In the genomic region with DNA sequence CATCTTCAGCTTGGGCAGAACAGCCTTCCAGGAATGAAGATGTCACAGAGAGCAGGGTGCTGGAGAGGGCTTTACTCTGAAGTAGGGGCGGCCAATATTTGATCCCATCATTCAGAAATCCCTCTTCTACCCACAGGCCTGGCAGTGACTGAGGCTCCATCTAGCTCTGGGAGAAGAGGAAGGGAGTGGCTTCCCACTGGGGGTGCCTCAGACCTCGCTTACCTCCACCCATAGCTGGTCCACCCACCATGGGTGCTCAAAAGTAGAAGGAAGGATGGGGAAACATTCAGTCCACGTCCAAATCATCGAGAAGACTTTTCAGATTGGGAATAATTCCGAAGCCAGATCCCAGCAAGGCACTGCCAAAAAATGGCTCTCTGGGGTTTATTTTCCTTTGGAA, we compare ENCODE assay signal across 1 cellular context.
TF ChIP-seq lines count a peak whose summit lies in the region.

No MANE protein-coding gene starts in this region.

TF ChIP-seq in H1, 55 proteins besides CTCF, POLR2A, EP300 and RAD21:
- TF ChIP-seq SIN3A (conservative IDR thresholded peaks at IDR 0.05 in 1 of 2, IDR thresholded peaks at IDR 0.05 in 1 of 2; ENCODE audit: low read depth in 1 of 2, low read length in 2 of 2): no peak
- TF ChIP-seq CEBPB (IDR thresholded peaks at IDR 0.05; ENCODE audit: low read depth, low read length): no peak
- TF ChIP-seq CHD1 (IDR thresholded peaks at IDR 0.05; ENCODE audit: low read depth, low read length): no peak
- no peak for TF ChIP-seq ZNF274 (IDR thresholded peaks at IDR 0.05; ENCODE audit: borderline replicate concordance, extremely low read depth, low read length)
- TF ChIP-seq GTF2F1 (IDR thresholded peaks at IDR 0.05; ENCODE audit: borderline replicate concordance, low read depth, low read length): no peak
- no peak for TF ChIP-seq SIX5 (IDR thresholded peaks at IDR 0.05; ENCODE audit: low read depth, low read length)
- TF ChIP-seq, protein P1, sequence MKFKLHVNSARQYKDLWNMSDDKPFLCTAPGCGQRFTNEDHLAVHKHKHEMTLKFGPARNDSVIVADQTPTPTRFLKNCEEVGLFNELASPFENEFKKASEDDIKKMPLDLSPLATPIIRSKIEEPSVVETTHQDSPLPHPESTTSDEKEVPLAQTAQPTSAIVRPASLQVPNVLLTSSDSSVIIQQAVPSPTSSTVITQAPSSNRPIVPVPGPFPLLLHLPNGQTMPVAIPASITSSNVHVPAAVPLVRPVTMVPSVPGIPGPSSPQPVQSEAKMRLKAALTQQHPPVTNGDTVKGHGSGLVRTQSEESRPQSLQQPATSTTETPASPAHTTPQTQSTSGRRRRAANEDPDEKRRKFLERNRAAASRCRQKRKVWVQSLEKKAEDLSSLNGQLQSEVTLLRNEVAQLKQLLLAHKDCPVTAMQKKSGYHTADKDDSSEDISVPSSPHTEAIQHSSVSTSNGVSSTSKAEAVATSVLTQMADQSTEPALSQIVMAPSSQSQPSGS (IDR thresholded peaks at IDR 0.05; ENCODE audit: low read length): no peak
- TF ChIP-seq SP1 (IDR thresholded peaks at IDR 0.05; ENCODE audit: low read depth, low read length): no peak
- no peak for TF ChIP-seq BCL11A (IDR thresholded peaks at IDR 0.05; ENCODE audit: low read depth in 2 of 2, low read length in 2 of 2)
- no peak for TF ChIP-seq RBBP5 (IDR thresholded peaks at IDR 0.05; ENCODE audit: borderline replicate concordance, low read depth, low read length)
- TF ChIP-seq, protein P2, sequence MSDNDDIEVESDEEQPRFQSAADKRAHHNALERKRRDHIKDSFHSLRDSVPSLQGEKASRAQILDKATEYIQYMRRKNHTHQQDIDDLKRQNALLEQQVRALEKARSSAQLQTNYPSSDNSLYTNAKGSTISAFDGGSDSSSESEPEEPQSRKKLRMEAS (IDR thresholded peaks at IDR 0.05): no peak
- TF ChIP-seq HDAC6 (IDR thresholded peaks at IDR 0.05; ENCODE audit: low read depth, low read length): no peak
- TF ChIP-seq POLR2AphosphoS5 (IDR thresholded peaks at IDR 0.05; ENCODE audit: low read depth, low read length): no peak
- no peak for TF ChIP-seq MAFK (IDR thresholded peaks at IDR 0.05; ENCODE audit: low read depth, low read length)
- TF ChIP-seq RXRA (IDR thresholded peaks at IDR 0.05; ENCODE audit: insufficient read depth, low read depth, low read length): no peak
- TF ChIP-seq CHD2 (IDR thresholded peaks at IDR 0.05; ENCODE audit: low read length): no peak
- no peak for TF ChIP-seq NANOG (IDR thresholded peaks at IDR 0.05; ENCODE audit: insufficient read depth, low read depth, low read length, poor library complexity, severe bottlenecking)
TF ChIP-seq in H1: peak in this region for 0.
